1 cellular context compared by ENCODE assay signal in genomic region chr1:34066921-34067603, GRCh38.
TF ChIP-seq lines count a peak whose summit lies in the region.

No MANE protein-coding gene starts in this region.

TF ChIP-seq in WTC11, 78 proteins besides CTCF, POLR2A, EP300 and RAD21 (continued from another document):
- TF ChIP-seq CDX4 (CRISPR knock-in tag; IDR thresholded peaks at IDR 0.05; ENCODE audit: borderline replicate concordance) = no peak
- TF ChIP-seq ZNF263 (CRISPR knock-in tag; IDR thresholded peaks at IDR 0.05; ENCODE audit: low read depth) = no peak
- TF ChIP-seq E2F1 (CRISPR knock-in tag; IDR thresholded peaks at IDR 0.05) = no peak
- no peak for TF ChIP-seq IRF1 (CRISPR knock-in tag; IDR thresholded peaks at IDR 0.05)
- TF ChIP-seq TEAD1 (CRISPR knock-in tag; IDR thresholded peaks at IDR 0.05) = no peak
- TF ChIP-seq SP1 (CRISPR knock-in tag; conservative IDR thresholded peaks at IDR 0.05) = no peak
- no peak for TF ChIP-seq ZSCAN18 (CRISPR knock-in tag; IDR thresholded peaks at IDR 0.05)
- TF ChIP-seq MXD4 (CRISPR knock-in tag; IDR thresholded peaks at IDR 0.05; ENCODE audit: borderline replicate concordance) = no peak
- no peak for TF ChIP-seq ZNF423 (CRISPR knock-in tag; IDR thresholded peaks at IDR 0.05)
